14 cellular contexts compared by ENCODE assay signal in genomic region chr11:8356731-8357504, GRCh38.
DNase-seq lines count a peak whose midpoint lies in the region; ATAC-seq and TF ChIP-seq lines count a peak whose summit lies in the region.
"Had no signal": no experiment of that assay in that cellular context is flagged by ENCODE, and none has a peak within 500 bp of the region (broad histone marks: within the 10 kb centered on the region; RNA-seq: fewer than 3 reads in every experiment).

No MANE protein-coding gene starts in this region.

- ATAC-seq in left lung: peak; percentile 64
- ATAC-seq in HG03139 (IDR thresholded peaks at IDR 0.05; ENCODE audit: unreplicated experiment): no peak
- no peak for ATAC-seq in HG02610 (IDR thresholded peaks at IDR 0.05; ENCODE audit: unreplicated experiment)
- ATAC-seq: gastroesophageal sphincter had no signal

- no peaks in the 10 kb centered on the region for H3K36me3 ChIP-seq in left lung
- H3K36me3 ChIP-seq: BLaER1, gastroesophageal sphincter had no signal

- peaks cover 32% of the 10 kb centered on the region for H3K27me3 Mint-ChIP-seq in activated naive CD4-positive, alpha-beta T cell treated with anti-CD3 and anti-CD28 coated beads, Interleukin-2, amount 10 ng/mL, durations not matched to agents 7 days and 5 days
- H3K27me3 Mint-ChIP-seq: progenitor cell of endocrine pancreas had no signal

- no peaks in the 10 kb centered on the region for H3K4me1 ChIP-seq in left lung

- H3K36me3 Mint-ChIP-seq in activated naive CD4-positive, alpha-beta T cell treated with anti-CD3 and anti-CD28 coated beads, Interleukin-2, amount 10 ng/mL, durations not matched to agents 7 days and 5 days: no peaks in the 10 kb centered on the region

- TF ChIP-seq CTCF in left lung (IDR thresholded peaks at IDR 0.05): no peak

- H3K27ac ChIP-seq in left lung: no peak overlapping the region
- H3K27ac ChIP-seq: BLaER1 had no signal

- H3K9me3 ChIP-seq in left lung: no peaks in the 10 kb centered on the region
- H3K9me3 ChIP-seq: BLaER1, gastroesophageal sphincter had no signal

- H3K9me3 Mint-ChIP-seq in activated naive CD4-positive, alpha-beta T cell treated with anti-CD3 and anti-CD28 coated beads, Interleukin-2, amount 10 ng/mL, durations not matched to agents 7 days and 5 days: no peaks in the 10 kb centered on the region

- CTCF ChIA-PET in activated naive CD4-positive, alpha-beta T cell treated with anti-CD3 and anti-CD28 coated beads, Interleukin-2, amount 10 ng/mL, durations not matched to agents 7 days and 5 days (lab: Charles Lee): no interaction called here

- no peak overlapping the region for H3K4me3 ChIP-seq in left lung
- H3K4me3 ChIP-seq: BLaER1 had no signal

- H3K27me3 ChIP-seq in left lung: peaks cover 0 to 37% of the 10 kb centered on the region in 2 donors
- H3K27me3 ChIP-seq: BLaER1, gastroesophageal sphincter had no signal

- peak; percentile 9 for DNase-seq in HK-2 (ENCODE audit: unreplicated experiment)
- peak; percentile 76 for DNase-seq in astrocyte of the hippocampus (ENCODE audit: low read depth, low spot score)
- DNase-seq in left lung: no peak
- DNase-seq in retina: peak; percentile 80
- DNase-seq in activated naive CD4-positive, alpha-beta T cell treated with anti-CD3 and anti-CD28 coated beads, Interleukin-2, amount 10 ng/mL, durations not matched to agents 7 days and 5 days: no peak
- DNase-seq in SKM-1 treated with dmso at 0.1 percent for 144 hours (lab: John Stamatoyannopoulos, UW; ENCODE audit: unreplicated experiment): no peak
- DNase-seq: HCEC 1CT, NCI-H1048, NCI-H510A treated with DMSO at 0.1 percent for 48 hours had no signal

- H3K4me1 Mint-ChIP-seq in activated naive CD4-positive, alpha-beta T cell treated with anti-CD3 and anti-CD28 coated beads, Interleukin-2, amount 10 ng/mL, durations not matched to agents 7 days and 5 days: no peaks in the 10 kb centered on the region

- no peak overlapping the region for H3K27ac Mint-ChIP-seq in activated naive CD4-positive, alpha-beta T cell treated with anti-CD3 and anti-CD28 coated beads, Interleukin-2, amount 10 ng/mL, durations not matched to agents 7 days and 5 days
- H3K27ac Mint-ChIP-seq: progenitor cell of endocrine pancreas had no signal

- no peak overlapping the region for H3K4me3 Mint-ChIP-seq in activated naive CD4-positive, alpha-beta T cell treated with anti-CD3 and anti-CD28 coated beads, Interleukin-2, amount 10 ng/mL, durations not matched to agents 7 days and 5 days

- intact Hi-C loops in left lung (cut with DNase I): no loop called here

Comparison
In these comparisons a context has a peak if more than half of its experiments do, and no peak if none do; other contexts are left out.
1. DNase-seq: peak in HK-2 (single experiment), astrocyte of the hippocampus (single experiment) and retina (single experiment); none in left lung (0 of 2), activated naive CD4-positive, alpha-beta T cell treated with anti-CD3 and anti-CD28 coated beads, Interleukin-2, amount 10 ng/mL, durations not matched to agents 7 days and 5 days (single experiment) and SKM-1 treated with dmso at 0.1 percent for 144 hours (single experiment).